In genomic region chr10:132306951-132307751, GRCh38 we compare ENCODE assay signal across 8 cellular contexts. TPM values are rescaled to one million over a fixed set of nuclear protein-coding genes. Genes with fewer than 3 reads are reported as not detected.
DNase-seq lines count a peak whose midpoint lies in the region; ATAC-seq and TF ChIP-seq lines count a peak whose summit lies in the region.

No MANE protein-coding gene starts in this region.

- no peaks in the 10 kb centered on the region for H3K27me3 ChIP-seq in subcutaneous abdominal adipose tissue (ENCODE audit: control insufficient read depth in 5 of 5, insufficient read depth in 4 of 5, low read length in 5 of 5)

- H3K36me3 ChIP-seq in subcutaneous abdominal adipose tissue (ENCODE audit: control insufficient read depth in 5 of 5, insufficient read depth in 5 of 5, low read length in 5 of 5), result no peaks in the 10 kb centered on the region

- peak overlapping the region in 2 of 5 donors; percentile 7 to 57 for H3K9ac ChIP-seq in subcutaneous abdominal adipose tissue (ENCODE audit: low read length in 5 of 5)

- H3K9me3 ChIP-seq in subcutaneous abdominal adipose tissue (ENCODE audit: control insufficient read depth in 5 of 5, low read length in 5 of 5), result no peaks in the 10 kb centered on the region

- H3K27ac ChIP-seq in subcutaneous abdominal adipose tissue (ENCODE audit: low read depth, low read length), result no peak overlapping the region

- H3K4me1 ChIP-seq in subcutaneous abdominal adipose tissue (ENCODE audit: control insufficient read depth in 5 of 5, insufficient read depth in 5 of 5, low read length in 5 of 5), result peaks cover 0 to 33% (median 26%) of the 10 kb centered on the region in 5 donors

- H3K4me3 ChIP-seq in AG10803 (ENCODE audit: low read length) (peak overlapping the region; percentile 55), subcutaneous abdominal adipose tissue (ENCODE audit: low read depth in 1 of 5, low read length in 5 of 5) (peak overlapping the region in 4 of 5 donors; percentile 47 to 69 (median 62))

- DNase-seq in AG10803 (ENCODE audit: low read depth), result no peak
- peak; percentile 49 for DNase-seq in activated CD4-positive, CD25-positive, alpha-beta regulatory T cell treated with anti-CD3 and anti-CD28 coated beads, Interleukin-2, amount 50 U/mL, for 72 hours
- peak; percentile 35 for DNase-seq in dermis blood vessel endothelial cell
- peak; percentile 90 for DNase-seq in mesenteric fat pad (ENCODE audit: low spot score)
- DNase-seq in NCI-H226, result no peak

- ATAC-seq in GM19351 (IDR thresholded peaks at IDR 0.05; ENCODE audit: unreplicated experiment), result peak; percentile 18
- ATAC-seq in HG03565 (IDR thresholded peaks at IDR 0.05; ENCODE audit: unreplicated experiment), result peak; percentile 12

- TF ChIP-seq CTCF in AG10803 (conservative IDR thresholded peaks at IDR 0.05; ENCODE audit: low read length), result no peak

RNA-seq across cellular contexts. Expression of gene STK32C, which starts 0.6 kb away (rescaled TPM):
- 6.1 and 8.8 TPM in 2 replicates for total RNA-seq in dermis blood vessel endothelial cell
- total RNA-seq in mesenteric fat pad, result 18.3 TPM

RNA-seq across cellular contexts. Expression of gene LRRC27, which starts 24.8 kb away (rescaled TPM):
- total RNA-seq in dermis blood vessel endothelial cell, result 6.0 and 10.9 TPM in 2 replicates
- total RNA-seq in mesenteric fat pad, result 9.0 TPM

Comparison
In these comparisons a context has a peak if more than half of its experiments do, and no peak if none do; other contexts are left out.
1. DNase-seq: peak in activated CD4-positive, CD25-positive, alpha-beta regulatory T cell treated with anti-CD3 and anti-CD28 coated beads, Interleukin-2, amount 50 U/mL, for 72 hours (single experiment), dermis blood vessel endothelial cell (single experiment) and mesenteric fat pad (single experiment); none in AG10803 (single experiment) and NCI-H226 (single experiment).